In the genomic region with DNA sequence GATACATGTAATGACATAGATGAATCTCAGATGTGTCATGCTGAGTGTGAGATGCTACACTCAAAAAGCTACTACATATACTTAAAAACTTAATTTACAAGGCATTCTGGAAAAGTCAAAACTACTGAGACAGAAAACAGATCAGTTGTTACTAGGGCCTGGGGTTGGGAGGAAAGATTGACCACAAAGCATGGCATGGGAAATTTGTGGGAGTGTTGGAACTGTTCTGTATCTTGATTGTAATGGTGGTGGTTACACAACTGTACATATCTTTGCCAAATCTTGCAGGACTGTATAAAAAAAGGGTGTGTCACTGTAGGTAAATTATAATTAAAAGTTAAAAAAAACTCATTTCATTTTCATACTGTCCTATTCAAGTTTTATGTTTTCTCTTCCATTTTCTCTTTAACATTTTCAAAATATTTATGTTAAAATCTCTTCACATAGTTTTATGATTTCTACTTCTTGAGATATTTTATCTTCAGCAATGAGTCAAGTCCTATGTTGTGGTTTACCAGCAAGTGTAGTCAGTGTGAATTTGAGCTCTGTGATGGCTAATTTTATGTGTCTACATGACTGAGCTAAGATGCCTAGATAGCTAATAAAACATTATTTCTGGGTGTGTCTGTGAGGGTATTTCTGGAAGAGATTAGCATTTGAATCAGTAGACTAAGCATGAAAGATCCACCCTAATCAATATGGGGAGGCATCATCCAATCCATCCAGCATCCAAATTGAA, we compare ENCODE assay signal across 24 cellular contexts. TPM values are rescaled to one million over a fixed set of nuclear protein-coding genes. Genes with fewer than 3 reads are reported as not detected.
DNase-seq lines count a peak whose midpoint lies in the region; ATAC-seq and TF ChIP-seq lines count a peak whose summit lies in the region.
"Had no signal": no experiment of that assay in that cellular context is flagged by ENCODE, and none has a peak within 500 bp of the region (broad histone marks: within the 10 kb centered on the region; RNA-seq: fewer than 3 reads in every experiment).

No MANE protein-coding gene starts in this region.

- dilution Hi-C loops in mammary epithelial cell (cut with HindIII; ENCODE audit: low sequenced_read_pairs): no loop called here

- H2AFZ ChIP-seq in mammary epithelial cell (ENCODE audit: low read depth, low read length) (no peak overlapping the region), smooth muscle cell (ENCODE audit: low read depth) (no peak overlapping the region)
- H2AFZ ChIP-seq: neural progenitor cell had no signal

- H3K27ac ChIP-seq in mammary epithelial cell (ENCODE audit: insufficient read depth, low read depth, low read length): no peak overlapping the region
- H3K27ac ChIP-seq in smooth muscle cell (ENCODE audit: low read depth): peak overlapping the region; percentile 28
- H3K27ac ChIP-seq in gastroesophageal sphincter: no peak overlapping the region
- H3K27ac ChIP-seq: neural progenitor cell, prostate gland, skin epidermis had no signal

- CTCF ChIA-PET in mammary epithelial cell (lab: Charles Lee; ENCODE audit: low non-redundant PET): no interaction called here

- H3K9me3 ChIP-seq in mammary epithelial cell (replicated peaks; ENCODE audit: insufficient read depth, low read length) (no peaks in the 10 kb centered on the region), smooth muscle cell (replicated peaks; ENCODE audit: low read depth) (no peaks in the 10 kb centered on the region), gastroesophageal sphincter (no peaks in the 10 kb centered on the region)
- H3K9me3 ChIP-seq: BE2C, Caco-2, mucosa of descending colon, prostate gland had no signal

- TF ChIP-seq EP300 in gastroesophageal sphincter (IDR thresholded peaks at IDR 0.05): no peak

- no peak overlapping the region for H3K4me3 ChIP-seq in mammary epithelial cell (replicated peaks in 1 of 3; ENCODE audit: insufficient read depth in 1 of 3, low read depth in 2 of 3, low read length in 3 of 3)
- no peak overlapping the region for H3K4me3 ChIP-seq in smooth muscle cell
- no peak overlapping the region for H3K4me3 ChIP-seq in gastroesophageal sphincter
- H3K4me3 ChIP-seq: mucosa of descending colon, neural progenitor cell, prostate gland, skin epidermis had no signal

- no peaks in the 10 kb centered on the region for H3F3A ChIP-seq in smooth muscle cell (ENCODE audit: low read depth)

- ATAC-seq in gastroesophageal sphincter: no peak
- ATAC-seq: left ventricle myocardium superior; mucosa of descending colon; stimulated activated naive CD8-positive, alpha-beta T cell treated with anti-CD3 and anti-CD28 coated beads, Interleukin-15, amount 100 ng/mL, for 72 hours had no signal

- DNase-seq in GM03348 (ENCODE audit: low spot score) (peak; percentile 12), LHCN-M2 (ENCODE audit: low read depth) (peak; percentile 50), mammary epithelial cell (peak; percentile 30), smooth muscle cell (lab: John Stamatoyannopoulos, UW; ENCODE audit: unreplicated experiment) (no peak), SK-N-DZ (ENCODE audit: low spot score) (no peak), RPMI8226 (no peak)
- DNase-seq: activated CD4-positive, alpha-beta memory T cell treated with anti-CD3 and anti-CD28 coated beads for 36 hours; activated T-cell treated with anti-CD3 and anti-CD28 coated beads for 4 hours; amygdala; BE2C; Caco-2; cerebellar nuclear complex; KBM-7; left ventricle myocardium superior; mucosa of descending colon; NCI-H187 treated with DMSO at 0.1 percent for 48 hours; NCI-H2227 treated with DMSO at 0.1 percent for 48 hours; stimulated activated CD4-positive, alpha-beta T cell treated with anti-CD3 and anti-CD28 coated beads, Interleukin-4, amount 100 ng/mL, for 24 hours; stimulated activated naive CD8-positive, alpha-beta T cell treated with anti-CD3 and anti-CD28 coated beads, Interleukin-15, amount 100 ng/mL, for 72 hours; trophoblast cell had no signal

- H4K20me1 ChIP-seq in mammary epithelial cell (ENCODE audit: insufficient read depth, low read length) (no peaks in the 10 kb centered on the region), smooth muscle cell (ENCODE audit: low read depth) (no peaks in the 10 kb centered on the region)

- H3K9ac ChIP-seq in mammary epithelial cell (ENCODE audit: insufficient read depth, low read length) (no peak overlapping the region), smooth muscle cell (ENCODE audit: low read depth) (no peak overlapping the region)
- H3K9ac ChIP-seq: neural progenitor cell had no signal

- H3K36me3 ChIP-seq in mammary epithelial cell (ENCODE audit: insufficient read depth, low read length): no peaks in the 10 kb centered on the region
- H3K36me3 ChIP-seq in smooth muscle cell (ENCODE audit: low read depth): no peaks in the 10 kb centered on the region
- no peaks in the 10 kb centered on the region for H3K36me3 ChIP-seq in gastroesophageal sphincter
- H3K36me3 ChIP-seq: BE2C, neural progenitor cell, prostate gland had no signal

- in situ Hi-C loops in mammary epithelial cell (cut with MboI; ENCODE audit: low sequenced_read_pairs in 2 of 2): no loop called here

- TF ChIP-seq CTCF in mammary epithelial cell (conservative IDR thresholded peaks at IDR 0.05 in 1 of 2, IDR thresholded peaks at IDR 0.05 in 1 of 2; ENCODE audit: extremely low read depth in 1 of 2, insufficient read depth in 1 of 2, low read depth in 1 of 2, low read length in 2 of 2) (no peak), smooth muscle cell (IDR thresholded peaks at IDR 0.05; ENCODE audit: borderline replicate concordance, insufficient read depth, poor library complexity, severe bottlenecking) (no peak), gastroesophageal sphincter (IDR thresholded peaks at IDR 0.05) (no peak)

- BruUV-seq in mammary epithelial cell (replicated peaks; lab: Mats Ljungman, UMichigan): no TSS peak

- no peak for TF ChIP-seq POLR2A in gastroesophageal sphincter (IDR thresholded peaks at IDR 0.05)

- H3K4me1 ChIP-seq in mammary epithelial cell (ENCODE audit: insufficient read depth, low read length) (peaks cover 4% of the 10 kb centered on the region), smooth muscle cell (ENCODE audit: low read depth) (peaks cover 4% of the 10 kb centered on the region), gastroesophageal sphincter (no peaks in the 10 kb centered on the region)
- H3K4me1 ChIP-seq: BE2C, Caco-2, neural progenitor cell, prostate gland had no signal

- H3K79me2 ChIP-seq in mammary epithelial cell (ENCODE audit: insufficient read depth, low read length): no peaks in the 10 kb centered on the region
- no peaks in the 10 kb centered on the region for H3K79me2 ChIP-seq in smooth muscle cell (ENCODE audit: low read depth)

- intact Hi-C loops in mammary epithelial cell (cut with micrococcal nuclease): no loop called here

- peaks cover 3% of the 10 kb centered on the region for H3K27me3 ChIP-seq in mammary epithelial cell (ENCODE audit: insufficient read depth, low read length)
- no peaks in the 10 kb centered on the region for H3K27me3 ChIP-seq in smooth muscle cell (ENCODE audit: low read depth)
- H3K27me3 ChIP-seq in gastroesophageal sphincter: no peaks in the 10 kb centered on the region
- H3K27me3 ChIP-seq: BE2C, neural progenitor cell had no signal

- H3K4me2 ChIP-seq in mammary epithelial cell (ENCODE audit: insufficient read depth, low read depth, low read length): no peak overlapping the region
- H3K4me2 ChIP-seq in smooth muscle cell: peak overlapping the region; percentile 46
- H3K4me2 ChIP-seq: neural progenitor cell had no signal

RNA-seq across cellular contexts. Expression of a gene that starts 58.6 kb away (rescaled TPM):
- total RNA-seq in LHCN-M2 (2014; rRNA removed) (28.8 and 35.0 TPM in 2 replicates), mammary epithelial cell (10 to 100 TPM; 25.5 to 27.5 TPM), smooth muscle cell (35.5 and 37.9 TPM in 2 replicates), gastroesophageal sphincter (10 to 100 TPM; 27.5 to 34.4 (median 29.1) TPM)
- polyA plus RNA-seq in LHCN-M2 (2012): 9.1 TPM
- polyA plus RNA-seq in mammary epithelial cell (16.7 TPM), smooth muscle cell (22.2 and 26.8 TPM in 2 replicates)
- 40.5 TPM for polyA minus RNA-seq in mammary epithelial cell
- polyA plus RNA-seq in SK-N-DZ (2014; cell fraction: cytosol; rRNA removed): 0.07 TPM in 1 of 2 replicates, not detected in the other
- polyA plus RNA-seq in SK-N-DZ (2014; cell fraction: nucleus; rRNA removed): not detected in 2 replicates

Comparison
In these comparisons a context has a peak if more than half of its experiments do, and no peak if none do; other contexts are left out.
1. DNase-seq: peak in GM03348 (single experiment), LHCN-M2 (single experiment) and mammary epithelial cell (single experiment); none in smooth muscle cell (single experiment), SK-N-DZ (single experiment) and RPMI8226 (single experiment).